ENCODE assay signal across 32 cellular contexts in the genomic region with DNA sequence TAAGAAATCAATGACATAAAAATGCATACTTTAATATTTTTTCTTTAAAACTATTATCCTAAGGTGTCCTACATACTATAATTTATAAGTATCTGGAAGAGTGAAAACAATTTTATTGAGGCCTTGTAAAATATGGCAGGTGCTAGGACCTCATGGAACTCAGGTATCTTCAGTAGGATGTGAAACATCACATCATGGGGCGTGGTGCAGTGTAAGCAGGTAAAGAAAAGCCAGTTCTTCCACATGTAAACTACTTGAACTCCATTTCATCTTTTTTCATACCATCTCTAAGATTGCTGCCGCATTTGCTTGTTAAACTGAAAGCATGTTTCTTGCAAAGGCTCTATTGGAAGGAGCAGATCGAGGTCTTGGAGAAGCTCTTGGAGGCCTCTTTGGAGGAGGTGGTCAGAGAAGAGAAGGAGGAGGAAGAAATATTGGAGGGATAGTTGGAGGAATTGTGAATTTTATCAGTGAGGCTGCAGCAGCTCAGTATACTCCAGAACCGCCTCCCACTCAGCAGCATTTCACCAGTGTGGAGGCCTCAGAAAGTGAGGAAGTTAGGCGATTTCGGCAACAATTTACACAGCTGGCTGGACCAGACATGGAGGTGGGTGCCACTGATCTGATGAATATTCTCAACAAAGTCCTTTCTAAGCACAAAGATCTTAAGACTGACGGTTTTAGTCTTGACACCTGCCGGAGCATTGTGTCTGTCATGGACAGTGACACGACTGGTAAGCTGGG. TPM values are rescaled to one million over a fixed set of nuclear protein-coding genes. Genes with fewer than 3 reads are reported as not detected.
DNase-seq lines count a peak whose midpoint lies in the region; ATAC-seq, FAIRE-seq and TF ChIP-seq lines count a peak whose summit lies in the region.
"Had no signal": no experiment of that assay in that cellular context is flagged by ENCODE, and none has a peak within 500 bp of the region (broad histone marks: within the 10 kb centered on the region; RNA-seq: fewer than 3 reads in every experiment).

A gene (plus strand): TSS at position 253 of the 744 bp plus-strand sequence. CDS start 73 bp downstream, at position 326.

- no peaks in the 10 kb centered on the region for H3K79me2 ChIP-seq in K562 (ENCODE audit: control insufficient read depth, insufficient read depth, low read length)

- no peak for TF ChIP-seq RAD21 in K562 (CRISPR knock-in tag; conservative IDR thresholded peaks at IDR 0.05 in 1 of 2, IDR thresholded peaks at IDR 0.05 in 1 of 2)

- H3K4me3 Mint-ChIP-seq in HFFc6 (0 out of 2 replicates have a peak within 1 kb of the TSS, but pooled peaks have one; percentile 11), type B pancreatic cell (peak within 1 kb of the TSS; percentile 91)
- H3K4me3 Mint-ChIP-seq: activated CD4-positive, alpha-beta T cell treated with anti-CD3 and anti-CD28 coated beads for 36 hours; activated naive CD8-positive, alpha-beta T cell treated with anti-CD3 and anti-CD28 coated beads, Interleukin-2, amount 10 ng/mL, durations not matched to agents 7 days and 5 days; IgD-negative memory B cell; immature natural killer cell; neural crest cell had no signal

- BruUV-seq in K562 (replicated peaks; lab: Mats Ljungman, UMichigan): no TSS peak

- H3K27me3 ChIP-seq in K562 (ENCODE audit: control insufficient read depth in 2 of 2, insufficient read depth in 2 of 2, low read length in 2 of 2): no peaks in the 10 kb centered on the region
- H3K27me3 ChIP-seq in left lung: no peaks in the 10 kb centered on the region
- H3K27me3 ChIP-seq: gastrocnemius medialis, MG63, tibial nerve had no signal

- no peaks in the 10 kb centered on the region for H3K9me1 ChIP-seq in K562 (ENCODE audit: control insufficient read depth, insufficient read depth, low read length)

- H3K27ac ChIP-seq in K562 (ENCODE audit: extremely low read depth, low read depth, low read length): no peak within 1 kb of the TSS
- H3K27ac ChIP-seq in left lung: peak within 1 kb of the TSS in 1 of 2 donors; percentile 45
- H3K27ac ChIP-seq: gastrocnemius medialis, tibial nerve had no signal

- H3K9me3 Mint-ChIP-seq in HFFc6: no peaks in the 10 kb centered on the region
- H3K9me3 Mint-ChIP-seq in type B pancreatic cell: peaks cover 4% of the 10 kb centered on the region
- H3K9me3 Mint-ChIP-seq: activated naive CD8-positive, alpha-beta T cell treated with anti-CD3 and anti-CD28 coated beads, Interleukin-2, amount 10 ng/mL, durations not matched to agents 7 days and 5 days; IgD-negative memory B cell; immature natural killer cell; neural crest cell had no signal

- H2AFZ ChIP-seq in K562 (ENCODE audit: low read depth, low read length): peak within 1 kb of the TSS; percentile 48

- peaks cover 53% of the 10 kb centered on the region for H3K4me1 Mint-ChIP-seq in HFFc6 (ENCODE audit: low read depth)
- peaks cover 21% of the 10 kb centered on the region for H3K4me1 Mint-ChIP-seq in type B pancreatic cell (ENCODE audit: unreplicated experiment)
- H3K4me1 Mint-ChIP-seq: activated CD4-positive, alpha-beta T cell treated with anti-CD3 and anti-CD28 coated beads for 36 hours; activated naive CD8-positive, alpha-beta T cell treated with anti-CD3 and anti-CD28 coated beads, Interleukin-2, amount 10 ng/mL, durations not matched to agents 7 days and 5 days; IgD-negative memory B cell; immature natural killer cell had no signal

- CTCF ChIA-PET in K562 (lab: Yijun Ruan, JAX; ENCODE audit: low intra/inter-chr PET ratio): no interaction called here

- H3K9me3 ChIP-seq in K562 (replicated peaks; ENCODE audit: control insufficient read depth, insufficient read depth, low read depth, low read length) (no peaks in the 10 kb centered on the region), left lung (no peaks in the 10 kb centered on the region)
- H3K9me3 ChIP-seq: gastrocnemius medialis, MG63, tibial nerve had no signal

- H3K27ac Mint-ChIP-seq in HFFc6 (0 out of 2 replicates have a peak within 1 kb of the TSS, but pooled peaks have one; percentile 6), type B pancreatic cell (peak within 1 kb of the TSS; percentile 96)
- H3K27ac Mint-ChIP-seq: activated CD4-positive, alpha-beta T cell treated with anti-CD3 and anti-CD28 coated beads for 36 hours; activated naive CD8-positive, alpha-beta T cell treated with anti-CD3 and anti-CD28 coated beads, Interleukin-2, amount 10 ng/mL, durations not matched to agents 7 days and 5 days; immature natural killer cell had no signal

- no peaks in the 10 kb centered on the region for H3K36me3 ChIP-seq in K562 (ENCODE audit: control insufficient read depth, insufficient read depth, low read length)
- H3K36me3 ChIP-seq in left lung: no peaks in the 10 kb centered on the region
- H3K36me3 ChIP-seq: gastrocnemius medialis, MG63 had no signal

- TF ChIP-seq CTCF in HFFc6 (IDR thresholded peaks at IDR 0.05): no peak
- TF ChIP-seq CTCF in K562 (IDR thresholded peaks at IDR 0.05 in 2 of 3, conservative IDR thresholded peaks at IDR 0.05 in 1 of 3; ENCODE audit: insufficient read depth in 2 of 3, low read depth in 1 of 3, low read length in 3 of 3): no peak
- TF ChIP-seq CTCF in left lung (IDR thresholded peaks at IDR 0.05): no peak
- no peak for TF ChIP-seq CTCF in type B pancreatic cell (conservative IDR thresholded peaks at IDR 0.05)

- H3K4me2 ChIP-seq in K562 (ENCODE audit: insufficient read depth, low read length): peak within 1 kb of the TSS; percentile 11; the same call in 1 of the 2 replicates

- TF ChIP-seq EP300 in K562 (IDR thresholded peaks at IDR 0.05; ENCODE audit: low read length): no peak

- in situ Hi-C loops in K562 (cut with MboI): no loop called here

- no peak for DNase-seq in HFFc6
- DNase-seq in K562 (ENCODE audit: extremely low read depth in 1 of 4, low spot score in 3 of 4): peak in 1 of 4 experiments; percentile 33
- no peak for DNase-seq in left lung
- no peak for DNase-seq in type B pancreatic cell (ENCODE audit: extremely low spot score, unreplicated experiment)
- DNase-seq in NCI-H146 treated with DMSO at 0.1 percent for 48 hours (lab: John Stamatoyannopoulos, UW; ENCODE audit: unreplicated experiment): no peak
- DNase-seq: activated CD4-positive, alpha-beta T cell treated with anti-CD3 and anti-CD28 coated beads for 36 hours; activated effector memory CD4-positive, alpha-beta T cell treated with anti-CD3 and anti-CD28 coated beads, Interleukin-2, amount 50 U/mL, for 16 hours; activated naive CD8-positive, alpha-beta T cell treated with anti-CD3 and anti-CD28 coated beads, Interleukin-2, amount 10 ng/mL, durations not matched to agents 7 days and 5 days; cerebellar nuclear complex; effector CD4-positive, alpha-beta T cell; erythroblast; hippocampal formation; immature natural killer cell; MG63; NCI-H1436 treated with DMSO at 0.1 percent for 48 hours; NCI-H524; NK-92 treated with Interleukin-12 subunit alpha and Interleukin-12 subunit beta, amount 100 ng/mL, for 24 hours; posterior cingulate gyrus; stimulated activated CD4-positive, alpha-beta T cell treated with anti-CD3 and anti-CD28 coated beads, Interleukin-15, amount 100 ng/mL, for 24 hours; stimulated activated naive CD8-positive, alpha-beta T cell treated with anti-CD3 and anti-CD28 coated beads, Interleukin-15, Interleukin-2, amounts not matched to agents 100 U/mL and 50 U/mL, for 24 hours had no signal

- H3K4me1 ChIP-seq in K562 (replicated peaks in 1 of 2; ENCODE audit: control insufficient read depth in 2 of 2, insufficient read depth in 2 of 2, low read length in 2 of 2) (peaks cover 0 to 19% of the 10 kb centered on the region in 2 experiments; a peak in 3 of 5 replicates), left lung (peaks cover 12 to 39% of the 10 kb centered on the region in 2 donors)

- intact Hi-C loops in K562 (cut with micrococcal nuclease): no loop called here
- intact Hi-C loops in left lung (cut with DNase I): no loop called here

- H3K9ac ChIP-seq in K562 (ENCODE audit: insufficient read depth in 1 of 2, low read depth in 2 of 2, low read length in 2 of 2): no peak within 1 kb of the TSS

- FAIRE-seq in K562 (lab: Jason Lieb, UNC): no peak
- FAIRE-seq: GM12891 had no signal

- TF ChIP-seq POLR2A in K562 (conservative IDR thresholded peaks at IDR 0.05): no peak

- H3K36me3 Mint-ChIP-seq in HFFc6 (ENCODE audit: low read depth) (peaks cover 16% of the 10 kb centered on the region), type B pancreatic cell (peaks cover 8% of the 10 kb centered on the region)
- H3K36me3 Mint-ChIP-seq: activated naive CD8-positive, alpha-beta T cell treated with anti-CD3 and anti-CD28 coated beads, Interleukin-2, amount 10 ng/mL, durations not matched to agents 7 days and 5 days; IgD-negative memory B cell; immature natural killer cell had no signal

- H3K4me3 ChIP-seq in K562: no peak within 1 kb of the TSS
- no peak within 1 kb of the TSS for H3K4me3 ChIP-seq in left lung
- H3K4me3 ChIP-seq: gastrocnemius medialis, MG63, tibial nerve had no signal

- peak; percentile 77 for ATAC-seq in K562
- ATAC-seq in left lung: peak; percentile 36
- no peak for ATAC-seq in HG03196 (IDR thresholded peaks at IDR 0.05; ENCODE audit: unreplicated experiment)
- ATAC-seq in GM21717 (IDR thresholded peaks at IDR 0.05; ENCODE audit: unreplicated experiment): no peak
- ATAC-seq in GM18517 (IDR thresholded peaks at IDR 0.05; ENCODE audit: unreplicated experiment): no peak
- ATAC-seq: activated CD4-positive, alpha-beta T cell treated with anti-CD3 and anti-CD28 coated beads for 36 hours; gastrocnemius medialis; stimulated activated naive CD8-positive, alpha-beta T cell treated with anti-CD3 and anti-CD28 coated beads, Interleukin-15, Interleukin-2, amounts not matched to agents 100 U/mL and 50 U/mL, for 24 hours had no signal

- POLR2A ChIA-PET in K562 (lab: Yijun Ruan, JAX): interaction anchor here (0.7 to 1.4 kb wide), 2 partner anchors 11 to 12 kb away, joined by 3 read pairs; no protein-coding TSS in a partner anchor

- H4K20me1 ChIP-seq in K562 (replicated peaks; ENCODE audit: control insufficient read depth, insufficient read depth, low read length): no peaks in the 10 kb centered on the region

- H3K27me3 Mint-ChIP-seq in HFFc6 (ENCODE audit: insufficient read depth) (peaks cover 2% of the 10 kb centered on the region; the same call in 1 of the 2 replicates), type B pancreatic cell (no peaks in the 10 kb centered on the region)

- WGBS in K562 (ENCODE audit: insufficient coverage, low coverage, missing lambda C conversion rate): 23% methylated on average over 9 of the region's 9 CpGs

RNA-seq across cellular contexts. Expression of the gene that starts here (rescaled TPM):
- total RNA-seq in HFFc6 (2021; fragmentation: NEBNext Ultra II Directional; extraction: Animal tissue kit (Norgen Biotek cat#: 25700)): under 1 TPM in 3 of 6 experiments, not detected in 3; 0.19 to 0.38 (median 0.25) TPM
- total RNA-seq in K562 (2011; cell fraction: chromatin; rRNA removed; ENCODE audit: low replicate concordance): 0.30 TPM in 1 of 2 replicates, not detected in the other
- total RNA-seq in K562 (2011; cell fraction: nucleolus; rRNA removed): not detected in 2 replicates
- total RNA-seq in K562 (2011; cell fraction: nucleoplasm; rRNA removed): 0.81 TPM in 1 of 2 replicates, not detected in the other
- total RNA-seq in K562 (2014; rRNA removed) (not detected in 2 replicates), K562 (2014; rRNA removed; fragmentation: Illumina TruSeq; extraction: Trizol) (0.33 and 0.48 TPM in 2 replicates), K562 (2015; rRNA removed; fragmentation: Illumina TruSeq; extraction: Trizol) (0.14 and 0.38 TPM in 2 replicates), K562 (2021) (0.36 and 0.38 TPM in 2 replicates), left lung (1 to 10 TPM in 1 of 2 donors, under 1 TPM in 1; 0.41 to 1.2 TPM), type B pancreatic cell (ENCODE audit: low replicate concordance) (4.7 and 24.6 TPM in 2 replicates)
- polyA plus RNA-seq in K562 (2011; rRNA removed) (not detected in 2 replicates), K562 (2014; fragmentation: Illumina TruSeq; extraction: Trizol) (0.12 TPM in 1 of 2 replicates, not detected in the other), K562 (2014; fragmentation: Nextera tagmentation; extraction: Ambion mirVana) (under 1 TPM; 0.24 to 0.65 TPM), K562 (2014; rRNA removed) (0.12 TPM in 1 of 2 replicates, not detected in the other)
- not detected in 2 replicates for polyA plus RNA-seq in K562 (2011; cell fraction: cytosol; rRNA removed)
- polyA plus RNA-seq in K562 (2011; cell fraction: nucleus; rRNA removed): not detected in 2 replicates
- polyA plus RNA-seq in K562 (2012): 0.08 and 0.10 TPM in 2 replicates
- polyA minus RNA-seq in K562 (2011; rRNA and poly(A)+ RNA removed): 0.28 TPM in 1 of 2 replicates, not detected in the other
- polyA minus RNA-seq in K562 (2011; cell fraction: cytosol; rRNA and poly(A)+ RNA removed): not detected in 2 replicates
- 1.00 TPM in 1 of 2 replicates, not detected in the other for polyA minus RNA-seq in K562 (2011; cell fraction: nucleus; rRNA and poly(A)+ RNA removed)
- total RNA-seq: activated CD4-positive, alpha-beta T cell treated with anti-CD3 and anti-CD28 coated beads for 36 hours; activated naive CD8-positive, alpha-beta T cell treated with anti-CD3 and anti-CD28 coated beads, Interleukin-2, amount 10 ng/mL, durations not matched to agents 7 days and 5 days; Daoy; gastrocnemius medialis; left lobe of liver; T-helper 1 cell treated with Interleukin-12 subunit alpha and Interleukin-12 subunit beta and Interleukin-4 antibody, amounts not matched to agents 30 ng/mL and 1 ng/mL, for 36 hours had no signal
- polyA plus RNA-seq: BJ, IgD-negative memory B cell, immature natural killer cell had no signal

Comparison
In these comparisons a context has a peak if more than half of its experiments do, and no peak if none do; other contexts are left out.
1. Peak in ATAC-seq and H3K4me2 ChIP-seq in K562; RNA of the gene not detected or under 1 TPM.